24 cellular contexts compared by ENCODE assay signal in the genomic region with DNA sequence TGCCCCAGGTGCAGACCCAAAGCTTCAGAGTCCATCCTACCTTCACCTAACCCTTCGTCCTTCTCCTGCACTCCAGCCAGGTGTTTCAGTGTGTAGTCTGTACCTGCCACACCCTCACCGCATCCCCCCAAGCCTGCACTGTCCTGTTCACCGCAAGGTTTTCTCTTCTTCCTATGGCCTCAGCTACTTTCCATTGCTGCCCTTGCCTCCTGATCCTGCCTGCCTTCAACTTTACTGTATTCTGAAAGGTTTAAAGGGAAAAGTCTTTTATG. TPM values are rescaled to one million over a fixed set of nuclear protein-coding genes. Genes with fewer than 3 reads are reported as not detected.
A peak's percentile ranks its signal among the peaks of the same experiment; 100 is the strongest.
DNase-seq lines count a peak whose midpoint lies in the region; ATAC-seq and TF ChIP-seq lines count a peak whose summit lies in the region.
"Had no signal": no experiment of that assay in that cellular context is flagged by ENCODE, and none has a peak within 500 bp of the region (broad histone marks: within the 10 kb centered on the region; RNA-seq: fewer than 3 reads in every experiment).

No MANE protein-coding gene starts in this region.

- H2AFZ ChIP-seq in H9 (ENCODE audit: low read length), result no peak overlapping the region

- WGBS in H9 (ENCODE audit: extremely low coverage, insufficient read length, low lambda C conversion rate), result no CpG with 5 or more reads among the region's 3 CpGs

- peak overlapping the region; percentile 73 for H3K14ac ChIP-seq in H9 (ENCODE audit: insufficient read depth, low read length)

- H4K8ac ChIP-seq in H9 (replicated peaks; ENCODE audit: insufficient read length, low read depth, low read length), result no peak overlapping the region

- H3K4ac ChIP-seq in H9 (ENCODE audit: low read depth, low read length), result no peak overlapping the region

- H4K91ac ChIP-seq in H9 (ENCODE audit: insufficient read length, low read depth, low read length), result no peak overlapping the region

- no peak overlapping the region for H2BK20ac ChIP-seq in H9 (ENCODE audit: low read depth, low read length, poor library complexity, severe bottlenecking)

- H3K4me3 Mint-ChIP-seq in H9, result no peak overlapping the region; a peak in 1 of 5 replicates
- H3K4me3 Mint-ChIP-seq in stimulated activated naive B cell treated with anti-CD40 and anti-IgM and Interleukin-4, amounts not matched to agents 10 μg/mL and 1 μg/mL and 100 μg/mL, for 72 hours, result peak overlapping the region in 1 of 2 donors; percentile 14
- no peak overlapping the region for H3K4me3 Mint-ChIP-seq in activated naive CD8-positive, alpha-beta T cell treated with anti-CD3 and anti-CD28 coated beads for 36 hours
- H3K4me3 Mint-ChIP-seq: activated CD4-positive, alpha-beta T cell treated with anti-CD3 and anti-CD28 coated beads, Interleukin-2, amount 10 ng/mL, durations not matched to agents 7 days and 5 days; activated naive CD4-positive, alpha-beta T cell treated with anti-CD3 and anti-CD28 coated beads, Interleukin-2, amount 10 ng/mL, durations not matched to agents 7 days and 5 days; activated T-cell treated with anti-CD3 and anti-CD28 coated beads, Interleukin-2, amount 50 U/mL, for 72 hours; CD4-positive, alpha-beta T cell; stimulated activated effector memory CD8-positive, alpha-beta T cell treated with anti-CD3 and anti-CD28 coated beads, Interleukin-12 subunit alpha, Interleukin-12 subunit beta, amount 100 ng/mL, for 72 hours; T-helper 17 cell had no signal

- H3K4me1 ChIP-seq in H9 (ENCODE audit: insufficient read depth, low read length), result 0 out of 2 replicates have a peak, but pooled peaks cover 3% of the 10 kb centered on the region
- peaks cover 56% of the 10 kb centered on the region for H3K4me1 ChIP-seq in mucosa of descending colon (ENCODE audit: low read depth)

- H3K27me3 ChIP-seq in H9 (ENCODE audit: insufficient read depth, low read length), result no peaks in the 10 kb centered on the region
- H3K27me3 ChIP-seq: MG63 had no signal

- peaks cover 13 to 17% of the 10 kb centered on the region in 2 experiments for H3K4me1 Mint-ChIP-seq in H9
- peaks cover 34 to 68% of the 10 kb centered on the region in 2 donors for H3K4me1 Mint-ChIP-seq in stimulated activated naive B cell treated with anti-CD40 and anti-IgM and Interleukin-4, amounts not matched to agents 10 μg/mL and 1 μg/mL and 100 μg/mL, for 72 hours
- H3K4me1 Mint-ChIP-seq in activated naive CD8-positive, alpha-beta T cell treated with anti-CD3 and anti-CD28 coated beads for 36 hours, result peaks cover 11% of the 10 kb centered on the region

- DNase-seq in H9 (no peak), mucosa of descending colon (peak in 1 of 3 donors; percentile 40), NOMO-1 (lab: John Stamatoyannopoulos, UW; ENCODE audit: unreplicated experiment in 2 of 2) (no peak), amniotic stem cell (lab: John Stamatoyannopoulos, UW) (no peak)
- DNase-seq in stimulated activated naive B cell treated with anti-CD40 and anti-IgM and Interleukin-4, amounts not matched to agents 10 μg/mL and 1 μg/mL and 100 μg/mL, for 72 hours, result no peak
- DNase-seq in activated naive CD8-positive, alpha-beta T cell treated with anti-CD3 and anti-CD28 coated beads for 36 hours, result no peak
- DNase-seq: activated CD4-positive, alpha-beta T cell treated with anti-CD3 and anti-CD28 coated beads, Interleukin-2, amount 10 ng/mL, durations not matched to agents 7 days and 5 days; activated naive CD4-positive, alpha-beta T cell treated with anti-CD3 and anti-CD28 coated beads, Interleukin-2, amount 10 ng/mL, durations not matched to agents 7 days and 5 days; activated T-cell treated with anti-CD3 and anti-CD28 coated beads, Interleukin-2, amount 50 U/mL, for 72 hours; CD4-positive, alpha-beta T cell; cortex of kidney; DMS153; IMR-90; islet precursor cell; MG63; NCI-H1436; SK-N-SH; T-helper 17 cell; WERI-Rb-1 had no signal

- peaks cover 2 to 3% (median 2%) of the 10 kb centered on the region in 3 experiments; a peak in 4 of 7 replicates for H3K36me3 Mint-ChIP-seq in H9 (ENCODE audit: insufficient read depth in 1 of 3, low read depth in 3 of 3)
- peaks cover 12 to 32% of the 10 kb centered on the region in 2 donors for H3K36me3 Mint-ChIP-seq in stimulated activated naive B cell treated with anti-CD40 and anti-IgM and Interleukin-4, amounts not matched to agents 10 μg/mL and 1 μg/mL and 100 μg/mL, for 72 hours
- no peaks in the 10 kb centered on the region for H3K36me3 Mint-ChIP-seq in activated naive CD8-positive, alpha-beta T cell treated with anti-CD3 and anti-CD28 coated beads for 36 hours

- peak overlapping the region; percentile 13 for H3K9ac ChIP-seq in H9 (ENCODE audit: extremely low read depth, insufficient read length, low read length)
- H3K9ac ChIP-seq: SK-N-SH had no signal

- H2BK15ac ChIP-seq in H9 (ENCODE audit: low read depth, low read length), result no peak overlapping the region

- H3K79me1 ChIP-seq in H9 (ENCODE audit: insufficient read depth, low read depth, low read length, poor library complexity, severe bottlenecking), result no peaks in the 10 kb centered on the region

- H3K9me3 Mint-ChIP-seq in H9, result no peaks in the 10 kb centered on the region; a peak in 1 of 5 replicates
- H3K9me3 Mint-ChIP-seq in stimulated activated naive B cell treated with anti-CD40 and anti-IgM and Interleukin-4, amounts not matched to agents 10 μg/mL and 1 μg/mL and 100 μg/mL, for 72 hours, result no peaks in the 10 kb centered on the region
- H3K9me3 Mint-ChIP-seq in activated naive CD8-positive, alpha-beta T cell treated with anti-CD3 and anti-CD28 coated beads for 36 hours, result no peaks in the 10 kb centered on the region
- H3K9me3 Mint-ChIP-seq: activated CD4-positive, alpha-beta T cell treated with anti-CD3 and anti-CD28 coated beads, Interleukin-2, amount 10 ng/mL, durations not matched to agents 7 days and 5 days; activated naive CD4-positive, alpha-beta T cell treated with anti-CD3 and anti-CD28 coated beads, Interleukin-2, amount 10 ng/mL, durations not matched to agents 7 days and 5 days; activated T-cell treated with anti-CD3 and anti-CD28 coated beads, Interleukin-2, amount 50 U/mL, for 72 hours; CD4-positive, alpha-beta T cell; stimulated activated effector memory CD8-positive, alpha-beta T cell treated with anti-CD3 and anti-CD28 coated beads, Interleukin-12 subunit alpha, Interleukin-12 subunit beta, amount 100 ng/mL, for 72 hours had no signal

- intact Hi-C loops in mucosa of descending colon (cut with DNase I, micrococcal nuclease), result no loop called here

- H3K56ac ChIP-seq in H9 (ENCODE audit: insufficient read length, low read depth, low read length), result no peak overlapping the region

- no peak overlapping the region for H3K23ac ChIP-seq in H9 (ENCODE audit: insufficient read length, low read depth, low read length)

- H3K18ac ChIP-seq in H9 (ENCODE audit: insufficient read length, low read depth, low read length), result no peak overlapping the region

- peak overlapping the region in 1 of 3 experiments; percentile 93; a peak in 2 of 7 replicates for H3K27ac Mint-ChIP-seq in H9
- peak overlapping the region; percentile 59 for H3K27ac Mint-ChIP-seq in stimulated activated naive B cell treated with anti-CD40 and anti-IgM and Interleukin-4, amounts not matched to agents 10 μg/mL and 1 μg/mL and 100 μg/mL, for 72 hours
- H3K27ac Mint-ChIP-seq in activated naive CD8-positive, alpha-beta T cell treated with anti-CD3 and anti-CD28 coated beads for 36 hours, result no peak overlapping the region
- H3K27ac Mint-ChIP-seq: activated CD4-positive, alpha-beta T cell treated with anti-CD3 and anti-CD28 coated beads, Interleukin-2, amount 10 ng/mL, durations not matched to agents 7 days and 5 days; activated naive CD4-positive, alpha-beta T cell treated with anti-CD3 and anti-CD28 coated beads, Interleukin-2, amount 10 ng/mL, durations not matched to agents 7 days and 5 days; activated T-cell treated with anti-CD3 and anti-CD28 coated beads, Interleukin-2, amount 50 U/mL, for 72 hours; CD4-positive, alpha-beta T cell; stimulated activated effector memory CD8-positive, alpha-beta T cell treated with anti-CD3 and anti-CD28 coated beads, Interleukin-12 subunit alpha, Interleukin-12 subunit beta, amount 100 ng/mL, for 72 hours; T-helper 17 cell had no signal

- no peak overlapping the region for H3T11ph ChIP-seq in H9 (ENCODE audit: low read length)

- no peaks in the 10 kb centered on the region for H4K20me1 ChIP-seq in H9 (ENCODE audit: control insufficient read depth, insufficient read depth, insufficient read length)

- ATAC-seq in mucosa of descending colon, result peak; percentile 13
- ATAC-seq in stimulated activated naive B cell treated with anti-CD40 and anti-IgM and Interleukin-4, amounts not matched to agents 10 μg/mL and 1 μg/mL and 100 μg/mL, for 72 hours (replicated peaks), result no peak
- ATAC-seq: activated T-cell treated with anti-CD3 and anti-CD28 coated beads, Interleukin-2, amount 50 U/mL, for 72 hours; stimulated activated effector memory CD8-positive, alpha-beta T cell treated with anti-CD3 and anti-CD28 coated beads, Interleukin-12 subunit alpha, Interleukin-12 subunit beta, amount 100 ng/mL, for 72 hours; T-helper 17 cell had no signal

- H2BK5ac ChIP-seq in H9 (ENCODE audit: insufficient read length, low read length), result no peak overlapping the region

- peaks cover 3% of the 10 kb centered on the region for H3K36me3 ChIP-seq in mucosa of descending colon (ENCODE audit: low read depth)
- H3K36me3 ChIP-seq: cardiac muscle cell, MG63, thoracic aorta, WERI-Rb-1 had no signal

- H3K4me3 ChIP-seq in mucosa of descending colon, result no peak overlapping the region
- H3K4me3 ChIP-seq: cardiac muscle cell, MG63, thoracic aorta had no signal

- no peak overlapping the region for H2BK12ac ChIP-seq in H9 (ENCODE audit: insufficient read length, low read depth, low read length)

- no peak for TF ChIP-seq CTCF in H9 (conservative IDR thresholded peaks at IDR 0.05)
- no peak for TF ChIP-seq CTCF in VCaP (conservative IDR thresholded peaks at IDR 0.05)
- TF ChIP-seq CTCF in mucosa of descending colon (IDR thresholded peaks at IDR 0.05), result no peak

- no peak overlapping the region for H2AK5ac ChIP-seq in H9 (ENCODE audit: insufficient read length, low read length)

- no peaks in the 10 kb centered on the region; the same call in 1 of the 2 replicates for H3K79me2 ChIP-seq in H9 (ENCODE audit: insufficient read depth, low read length)

- no peaks in the 10 kb centered on the region; the same call in 1 of the 2 replicates for H3K27me3 Mint-ChIP-seq in H9 (ENCODE audit: low read depth)
- no peaks in the 10 kb centered on the region for H3K27me3 Mint-ChIP-seq in stimulated activated naive B cell treated with anti-CD40 and anti-IgM and Interleukin-4, amounts not matched to agents 10 μg/mL and 1 μg/mL and 100 μg/mL, for 72 hours
- H3K27me3 Mint-ChIP-seq in activated naive CD8-positive, alpha-beta T cell treated with anti-CD3 and anti-CD28 coated beads for 36 hours, result no peaks in the 10 kb centered on the region
- H3K27me3 Mint-ChIP-seq: activated CD4-positive, alpha-beta T cell treated with anti-CD3 and anti-CD28 coated beads, Interleukin-2, amount 10 ng/mL, durations not matched to agents 7 days and 5 days; activated naive CD4-positive, alpha-beta T cell treated with anti-CD3 and anti-CD28 coated beads, Interleukin-2, amount 10 ng/mL, durations not matched to agents 7 days and 5 days; CD4-positive, alpha-beta T cell; T-helper 17 cell had no signal

- H3K23me2 ChIP-seq in H9 (ENCODE audit: insufficient read length, low read depth, low read length, poor library complexity, severe bottlenecking), result no peaks in the 10 kb centered on the region

- H3K9me3 ChIP-seq in H9 (ENCODE audit: control insufficient read depth, low read depth, low read length) (no peaks in the 10 kb centered on the region), mucosa of descending colon (no peaks in the 10 kb centered on the region)
- H3K9me3 ChIP-seq: MG63, SK-N-SH, thoracic aorta had no signal

- no peak overlapping the region for H4K5ac ChIP-seq in H9 (ENCODE audit: insufficient read length, low read depth, low read length)

- no peak overlapping the region for H2BK120ac ChIP-seq in H9 (ENCODE audit: low read depth, low read length, poor library complexity, severe bottlenecking)

- no peak overlapping the region for H3K4me2 ChIP-seq in H9 (ENCODE audit: insufficient read depth, insufficient read length, low read length)
- H3K4me2 ChIP-seq: SK-N-SH had no signal

- H3K27ac ChIP-seq in H9 (ENCODE audit: insufficient read length, low read depth, low read length) (no peak overlapping the region), VCaP (peak overlapping the region; percentile 100)
- H3K27ac ChIP-seq: cardiac muscle cell, RWPE1, thoracic aorta, WERI-Rb-1 had no signal

RNA-seq across cellular contexts. Expression of a gene that starts 9.3 kb away (rescaled TPM):
- total RNA-seq in H9 (2021) (14.1 and 15.4 TPM in 2 replicates), mucosa of descending colon (10 to 100 TPM; 30.0 to 96.5 (median 67.6) TPM)
- total RNA-seq in activated naive CD8-positive, alpha-beta T cell treated with anti-CD3 and anti-CD28 coated beads for 36 hours, result 1 to 10 TPM; 8.2 to 9.6 TPM
- total RNA-seq: cardiac muscle cell had no signal
